In the genomic region with DNA sequence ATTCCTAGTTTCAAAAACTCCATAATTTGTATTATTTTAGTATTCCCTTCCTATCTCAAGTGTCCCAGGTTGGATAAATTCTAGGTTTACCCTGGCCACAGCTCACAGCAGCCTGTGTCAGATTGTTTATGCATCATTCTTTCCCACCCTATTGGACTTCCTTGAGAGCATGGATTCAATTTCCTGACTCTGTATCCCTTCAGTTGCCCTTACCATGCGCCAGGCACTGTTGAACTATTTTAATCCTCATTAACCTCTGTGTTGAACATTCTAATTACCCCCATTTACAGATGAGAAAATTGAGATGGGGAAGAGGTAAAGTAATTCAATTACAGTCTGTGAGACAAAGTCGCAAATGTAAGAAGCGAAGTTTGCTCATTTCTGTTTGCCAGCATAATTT, we compare ENCODE assay signal across 28 cellular contexts. TPM values are rescaled to one million over a fixed set of nuclear protein-coding genes. Genes with fewer than 3 reads are reported as not detected.
DNase-seq lines count a peak whose midpoint lies in the region; ATAC-seq and TF ChIP-seq lines count a peak whose summit lies in the region.
"Had no signal": no experiment of that assay in that cellular context is flagged by ENCODE, and none has a peak within 500 bp of the region (broad histone marks: within the 10 kb centered on the region; RNA-seq: fewer than 3 reads in every experiment).

No MANE protein-coding gene starts in this region.

- H3K9me3 ChIP-seq in OCI-LY3 (ENCODE audit: insufficient read depth, low read length) (no peaks in the 10 kb centered on the region), esophagus muscularis mucosa (no peaks in the 10 kb centered on the region)
- H3K9me3 ChIP-seq: A549 had no signal

- CTCF ChIA-PET in Calu3 (lab: Charles Lee) = no interaction called here

- H3K36me3 Mint-ChIP-seq in Calu3 (ENCODE audit: insufficient read depth, unreplicated experiment) = peaks cover 18% of the 10 kb centered on the region
- H3K36me3 Mint-ChIP-seq in CD14-positive monocyte = no peaks in the 10 kb centered on the region
- H3K36me3 Mint-ChIP-seq: CD8-positive, alpha-beta memory T cell; T-cell had no signal

- 99% methylated on average over 3 of the region's 3 CpGs for WGBS in esophagus muscularis mucosa

- no peak for TF ChIP-seq POLR2A in esophagus muscularis mucosa (IDR thresholded peaks at IDR 0.05; ENCODE audit: low read depth)

- H3K27me3 Mint-ChIP-seq in Calu3 (ENCODE audit: unreplicated experiment) (no peaks in the 10 kb centered on the region), CD14-positive monocyte (ENCODE audit: low read depth in 3 of 3) (peaks cover 7 to 16% (median 15%) of the 10 kb centered on the region in 3 donors)

- no peak for TF ChIP-seq EP300 in esophagus muscularis mucosa (IDR thresholded peaks at IDR 0.05)

- H2AFZ ChIP-seq in OCI-LY3 (ENCODE audit: low read depth, low read length) = no peak overlapping the region

- H3K4me3 ChIP-seq in OCI-LY3 (ENCODE audit: low read length) (no peak overlapping the region), esophagus muscularis mucosa (no peak overlapping the region)
- H3K4me3 ChIP-seq: A549 had no signal

- H3K9me3 Mint-ChIP-seq in Calu3 (ENCODE audit: low read depth, unreplicated experiment) (peaks cover 3% of the 10 kb centered on the region), CD14-positive monocyte (peaks cover 0 to 3% (median 0%) of the 10 kb centered on the region in 7 donors)
- H3K9me3 Mint-ChIP-seq: CD8-positive, alpha-beta memory T cell; T-cell had no signal

- BruUV-seq in Calu3 (replicated peaks; lab: Mats Ljungman, UMichigan) = no TSS peak

- H3K4me1 ChIP-seq in OCI-LY3 (ENCODE audit: low read length) = peaks cover 68% of the 10 kb centered on the region
- peaks cover 17 to 23% (median 20%) of the 10 kb centered on the region in 4 donors for H3K4me1 ChIP-seq in esophagus muscularis mucosa
- H3K4me1 ChIP-seq: A549 had no signal

- H3K79me2 ChIP-seq in OCI-LY3 (ENCODE audit: low read length) = no peaks in the 10 kb centered on the region

- H3K27me3 ChIP-seq in OCI-LY3 (ENCODE audit: low read depth, low read length) (no peaks in the 10 kb centered on the region), esophagus muscularis mucosa (no peaks in the 10 kb centered on the region)

- H3K36me3 ChIP-seq in OCI-LY3 (replicated peaks; ENCODE audit: low read depth, low read length) (peaks cover 32% of the 10 kb centered on the region), esophagus muscularis mucosa (no peaks in the 10 kb centered on the region)

- H3K4me2 ChIP-seq in OCI-LY3 (ENCODE audit: low read length) = peak overlapping the region; percentile 14; the same call in 1 of the 2 replicates
- H3K4me2 ChIP-seq: A549 had no signal

- H3K4me1 Mint-ChIP-seq in Calu3 (ENCODE audit: low read depth, unreplicated experiment) (peaks cover 53% of the 10 kb centered on the region), CD14-positive monocyte (peaks cover 18% of the 10 kb centered on the region)

- DNase-seq in Calu3 (no peak), esophagus muscularis mucosa (ENCODE audit: extremely low spot score) (peak; percentile 53), CD14-positive monocyte (ENCODE audit: low spot score) (no peak), GM10266 (ENCODE audit: extremely low spot score) (no peak)
- DNase-seq: AML-193; CD8-positive, alpha-beta memory T cell; EL; GDM1; Karpas-422; MV-4-11; NCI-H1105; NCI-H1436 treated with DMSO at 0.1 percent for 48 hours; NCI-H1930; NCI-H2107; NCI-H446; NCI-H524 treated with DMSO at 0.1 percent for 48 hours; NCI-H82; NK-92 treated with Interleukin-12 subunit alpha and Interleukin-12 subunit beta, amount 100 ng/mL, for 24 hours; SHP77; T-cell had no signal

- intact Hi-C loops in Calu3 (cut with micrococcal nuclease; ENCODE audit: unreplicated experiment) (no loop called here), esophagus muscularis mucosa (cut with DNase I) (no loop called here), CD14-positive monocyte (cut with micrococcal nuclease) (no loop called here)

- TF ChIP-seq CTCF in 22Rv1 (IDR thresholded peaks at IDR 0.05) (no peak), Calu3 (IDR thresholded peaks at IDR 0.05; ENCODE audit: unreplicated experiment) (no peak), OCI-LY3 (IDR thresholded peaks at IDR 0.05; ENCODE audit: low read depth, low read length) (no peak), esophagus muscularis mucosa (IDR thresholded peaks at IDR 0.05) (no peak), CD14-positive monocyte (IDR thresholded peaks at IDR 0.05) (no peak), GM10266 (IDR thresholded peaks at IDR 0.05; ENCODE audit: control insufficient read depth, insufficient read depth, low read depth, missing control alignments) (no peak)

- H3K9ac ChIP-seq in OCI-LY3 (ENCODE audit: low read length) = no peak overlapping the region

- 0 out of 2 replicates have a peak overlapping the region, but pooled peaks have one; percentile 61 for H3K27ac ChIP-seq in 22Rv1
- H3K27ac ChIP-seq in OCI-LY3 (ENCODE audit: low read length) = peak overlapping the region; percentile 25; the same call in 1 of the 2 replicates
- H3K27ac ChIP-seq in esophagus muscularis mucosa (replicated peaks in 1 of 4) = no peak overlapping the region
- H3K27ac ChIP-seq: A549, RWPE1 had no signal

- no peak overlapping the region for H3K4me3 Mint-ChIP-seq in Calu3 (ENCODE audit: low read depth, unreplicated experiment)
- no peak overlapping the region for H3K4me3 Mint-ChIP-seq in CD14-positive monocyte
- H3K4me3 Mint-ChIP-seq: CD8-positive, alpha-beta memory T cell; T-cell had no signal

- ATAC-seq in HG02938 (IDR thresholded peaks at IDR 0.05; ENCODE audit: unreplicated experiment) = no peak
- ATAC-seq: A549, HCT116, Panc1, T-cell had no signal

- H4K20me1 ChIP-seq in OCI-LY3 (ENCODE audit: insufficient read depth, low read length) = peaks cover 25% of the 10 kb centered on the region

- H3K27ac Mint-ChIP-seq in Calu3 (ENCODE audit: unreplicated experiment) (peak overlapping the region; percentile 88), CD14-positive monocyte (no peak overlapping the region)
- H3K27ac Mint-ChIP-seq: CD8-positive, alpha-beta memory T cell; T-cell had no signal

RNA-seq across cellular contexts. Expression of a gene that starts 58.8 kb away (rescaled TPM):
- total RNA-seq in Calu3 (2022) (2.6 and 4.4 TPM in 2 replicates), esophagus muscularis mucosa (1 to 10 TPM; 1.6 to 2.2 (median 1.6) TPM)
- under 1 TPM in 1 of 2 donors, not detected in 1; 0.16 TPM for polyA plus RNA-seq in CD14-positive monocyte
- total RNA-seq: HT-29 had no signal
- polyA plus RNA-seq: CD8-positive, alpha-beta memory T cell had no signal

Comparison
In these comparisons a context has a peak if more than half of its experiments do, and no peak if none do; other contexts are left out.
1. H3K27ac ChIP-seq: peak in 22Rv1 (single experiment) and OCI-LY3 (single experiment); none in esophagus muscularis mucosa (0 of 4).